ENCODE assay signal across 9 cellular contexts in genomic region chr3:11096266-11097135, GRCh38. TPM values are rescaled to one million over a fixed set of nuclear protein-coding genes. Genes with fewer than 3 reads are reported as not detected.
DNase-seq lines count a peak whose midpoint lies in the region; ATAC-seq, FAIRE-seq and TF ChIP-seq lines count a peak whose summit lies in the region.
"Had no signal": no experiment of that assay in that cellular context is flagged by ENCODE, and none has a peak within 500 bp of the region (broad histone marks: within the 10 kb centered on the region; RNA-seq: fewer than 3 reads in every experiment).

No MANE protein-coding gene starts in this region.

- no peaks in the 10 kb centered on the region for H3K27me3 ChIP-seq in BJ (ENCODE audit: control insufficient read depth, insufficient read depth, low read length)

- CTCF ChIA-PET in BJ (lab: Yijun Ruan, JAX): interaction anchor here (0.8 to 4.6 kb wide), 3 partner anchors 36 to 115 kb away, joined by 3 to 19 read pairs (median 5); no protein-coding TSS in a partner anchor

- peak overlapping the region; percentile 38 for H3K4me3 ChIP-seq in BJ (ENCODE audit: low read depth, low read length)
- H3K4me3 ChIP-seq: HAP-1 had no signal

- peak; percentile 82 to 83 for ATAC-seq in activated CD4-positive, CD25-positive, alpha-beta regulatory T cell treated with anti-CD3 and anti-CD28 coated beads, Interleukin-2, amount 50 U/mL, for 24 hours
- ATAC-seq in HG02938 (IDR thresholded peaks at IDR 0.05; ENCODE audit: unreplicated experiment): no peak

- TF ChIP-seq CTCF in BJ (IDR thresholded peaks at IDR 0.05; ENCODE audit: insufficient read depth, low read depth, low read length): no peak

- H3K27ac ChIP-seq in caudate nucleus (ENCODE audit: low read depth, low read length): no peak overlapping the region

- DNase-seq in BJ (ENCODE audit: low read depth) (peak; percentile 58), HTR-8/SVneo (ENCODE audit: insufficient read length, low spot score) (peak; percentile 91), caudate nucleus (lab: John Stamatoyannopoulos, UW) (peak in 39 of 61 donors; percentile 11 to 86 (median 35)), left kidney (ENCODE audit: low read depth, low spot score) (peak; percentile 94), HuH-7 (ENCODE audit: low spot score) (no peak)
- DNase-seq in stimulated activated CD4-positive, alpha-beta T cell treated with anti-CD3 and anti-CD28 coated beads, Interleukin-1b, Interleukin-23, amount 100 ng/mL, for 48 hours: peak; percentile 79

- POLR2A ChIA-PET in BJ (lab: Charles Lee): interaction anchor here (0.7 to 1.4 kb wide), 2 partner anchors 22 to 825 kb away, joined by 3 read pairs; no protein-coding TSS in a partner anchor

- FAIRE-seq in HTR-8/SVneo (lab: Jason Lieb, UNC): peak; percentile 82

- no peaks in the 10 kb centered on the region for H3K36me3 ChIP-seq in BJ (ENCODE audit: control insufficient read depth, insufficient read depth, low read length)
- H3K36me3 ChIP-seq: HAP-1 had no signal

RNA-seq across cellular contexts. Expression of gene HRH1, which starts 57.8 kb away (rescaled TPM):
- polyA plus RNA-seq in BJ (2011; rRNA removed): 6.1 and 8.8 TPM in 2 replicates
- polyA minus RNA-seq in BJ (2011; rRNA and poly(A)+ RNA removed): 6.1 and 7.0 TPM in 2 replicates
